1 cellular context compared by ENCODE assay signal in the genomic region with DNA sequence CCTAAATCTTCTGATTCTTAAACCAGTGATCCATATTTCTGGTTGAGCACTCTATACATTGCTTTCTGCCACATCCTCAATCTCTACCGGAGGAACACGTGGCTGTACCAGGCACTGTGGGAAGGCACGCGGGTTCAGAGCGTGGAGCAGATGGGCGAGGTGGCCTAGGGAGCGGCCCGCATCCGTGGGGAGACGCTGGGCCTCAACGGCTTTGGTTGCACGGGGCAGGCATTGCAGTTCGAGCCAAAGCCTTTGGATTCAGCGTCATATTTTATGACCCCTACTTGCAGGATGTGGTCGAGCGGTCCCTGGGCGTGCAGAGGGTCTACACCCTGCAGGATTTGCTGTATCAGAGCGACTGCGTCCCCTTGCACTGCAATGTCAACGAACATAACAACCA.
TF ChIP-seq lines count a peak whose summit lies in the region.

No MANE protein-coding gene starts in this region.

TF ChIP-seq in A549, 52 proteins besides CTCF, POLR2A, EP300 and RAD21 (continued from another document):
- TF ChIP-seq BCL3 (IDR thresholded peaks at IDR 0.05) (no peak), PHF8 (IDR thresholded peaks at IDR 0.05; ENCODE audit: borderline replicate concordance, low read depth) (no peak)
